Comparison of ENCODE assay signal across 15 cellular contexts in the genomic region with DNA sequence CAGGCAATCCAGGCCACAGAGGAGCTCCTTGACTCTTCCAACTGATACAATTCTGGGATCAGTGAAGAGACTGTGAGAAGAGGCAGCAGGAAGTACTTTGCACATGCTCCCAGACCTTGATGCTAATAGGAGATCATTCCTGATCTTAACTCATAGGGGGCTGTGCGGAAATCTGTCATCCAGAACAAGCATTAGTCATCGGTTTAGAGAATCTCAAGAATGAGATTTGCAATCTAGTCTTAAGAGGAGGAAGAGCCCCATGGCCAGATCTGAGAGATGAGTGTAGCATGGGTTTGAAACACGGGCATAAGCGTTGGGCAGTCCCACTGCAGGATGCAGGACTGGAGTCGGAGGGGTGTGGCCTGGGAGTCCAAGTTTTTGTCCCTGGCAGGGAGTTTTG.
DNase-seq lines count a peak whose midpoint lies in the region; ATAC-seq, FAIRE-seq and TF ChIP-seq lines count a peak whose summit lies in the region.
"Had no signal": no experiment of that assay in that cellular context is flagged by ENCODE, and none has a peak within 500 bp of the region (broad histone marks: within the 10 kb centered on the region; RNA-seq: fewer than 3 reads in every experiment).

No MANE protein-coding gene starts in this region.

- no peaks in the 10 kb centered on the region for H3K36me3 ChIP-seq in pancreas
- H3K36me3 ChIP-seq: tibial artery had no signal

- no peak for TF ChIP-seq CTCF in pancreas (IDR thresholded peaks at IDR 0.05)

- WGBS in pancreas, 2 donors = 86 to 94% methylated on average over 5 of the region's 5 CpGs

- no peaks in the 10 kb centered on the region for H3K4me1 ChIP-seq in pancreas
- H3K4me1 ChIP-seq: tibial artery had no signal

- intact Hi-C loops in pancreas (cut with DNase I) = no loop called here

- peak; percentile 79 for DNase-seq in EL
- DNase-seq in M059J (ENCODE audit: low read depth) = peak; percentile 89
- DNase-seq in cerebellar cortex (ENCODE audit: low spot score) = peak; percentile 2
- DNase-seq in non-pigmented ciliary epithelial cell (ENCODE audit: low read depth) = peak; percentile 28
- no peak for DNase-seq in NCI-H1694 treated with DMSO at 0.1 percent for 48 hours (lab: John Stamatoyannopoulos, UW)
- no peak for DNase-seq in pancreas
- DNase-seq: activated naive CD4-positive, alpha-beta T cell treated with Interleukin-2 at 50 U/mL for 16 hours; CD8-positive, alpha-beta memory T cell; central memory CD4-positive, alpha-beta T cell; GDM1; head of caudate nucleus; SW 1271; tibial artery had no signal

- H3K27me3 ChIP-seq in pancreas = no peaks in the 10 kb centered on the region
- H3K27me3 ChIP-seq: tibial artery had no signal

- ATAC-seq in HG03175 (IDR thresholded peaks at IDR 0.05; ENCODE audit: unreplicated experiment) = no peak
- no peak for ATAC-seq in GM21528 (IDR thresholded peaks at IDR 0.05; ENCODE audit: low FRiP score, unreplicated experiment)
- ATAC-seq in pancreas = no peak

- no peak for FAIRE-seq in pancreas (lab: Jason Lieb, UNC)

- H3K27ac ChIP-seq in pancreas = no peak overlapping the region
- H3K27ac ChIP-seq: tibial artery had no signal

- no peaks in the 10 kb centered on the region for H3K9me3 ChIP-seq in pancreas

- H3K4me3 ChIP-seq in pancreas = no peak overlapping the region
- H3K4me3 ChIP-seq: tibial artery had no signal

Comparison
In these comparisons a context has a peak if more than half of its experiments do, and no peak if none do; other contexts are left out.
1. DNase-seq: peak in EL (single experiment), M059J (single experiment), cerebellar cortex (single experiment) and non-pigmented ciliary epithelial cell (single experiment); none in NCI-H1694 treated with DMSO at 0.1 percent for 48 hours (single experiment) and pancreas (0 of 6).